Comparison of ENCODE assay signal across 34 cellular contexts in the genomic region with DNA sequence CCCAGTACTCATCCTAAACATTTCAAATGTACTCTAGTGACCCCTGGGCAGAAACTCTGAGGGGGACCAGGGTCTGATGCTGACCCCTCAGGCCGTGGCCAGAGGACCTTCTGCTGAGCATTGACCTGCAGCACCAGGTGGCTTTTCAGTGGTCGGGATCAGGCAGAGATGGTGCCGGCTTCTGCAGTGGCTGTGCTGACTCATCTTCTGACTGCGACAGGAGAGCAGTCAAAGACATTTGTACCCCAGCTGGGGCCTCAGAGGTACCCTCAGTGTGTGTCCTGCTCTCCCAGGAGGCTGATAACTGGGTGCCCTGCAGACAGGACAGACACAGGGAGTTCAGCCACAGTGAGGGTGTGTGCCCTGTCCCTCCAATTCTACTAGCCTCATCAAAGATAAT. TPM values are rescaled to one million over a fixed set of nuclear protein-coding genes. Genes with fewer than 3 reads are reported as not detected.
"Had no signal": no experiment of that assay in that cellular context is flagged by ENCODE, and none has a peak within 500 bp of the region (broad histone marks: within the 10 kb centered on the region; RNA-seq: fewer than 3 reads in every experiment).

No MANE protein-coding gene starts in this region.

- H3K36me3 ChIP-seq: adrenal gland, gastrocnemius medialis, heart left ventricle, WERI-Rb-1 had no signal

- H3K9me3 ChIP-seq: adrenal gland, body of pancreas, gastrocnemius medialis, heart left ventricle had no signal

- H3K27ac ChIP-seq: adrenal gland, body of pancreas, foreskin keratinocyte, gastrocnemius medialis, heart left ventricle, WERI-Rb-1 had no signal

- H3K4me3 ChIP-seq: adrenal gland, body of pancreas, gastrocnemius medialis, heart left ventricle had no signal

- DNase-seq: activated B cell treated with CpG ODN at 0.5 μM for 24 hours; activated CD4-positive, alpha-beta memory T cell treated with anti-CD3 and anti-CD28 coated beads for 36 hours; activated CD4-positive, alpha-beta T cell treated with anti-CD3 and anti-CD28 coated beads, Interleukin-2, amount 10 ng/mL, durations not matched to agents 24 days and 14 days; activated CD8-positive, alpha-beta memory T cell treated with anti-CD3 and anti-CD28 coated beads, Interleukin-2, amount 10 ng/mL, durations not matched to agents 7 days and 5 days; activated CD8-positive, alpha-beta memory T cell treated with anti-CD3 and anti-CD28 coated beads, Interleukin-2, amount 50 U/mL, for 4 hours; activated CD8-positive, alpha-beta T cell treated with anti-CD3 and anti-CD28 coated beads, Interleukin-2, amount 10 ng/mL, durations not matched to agents 7 days and 5 days; activated effector memory CD4-positive, alpha-beta T cell treated with anti-CD3 and anti-CD28 coated beads, Interleukin-2, amount 50 U/mL, for 16 hours; activated naive CD4-positive, alpha-beta T cell treated with anti-CD3 and anti-CD28 coated beads for 36 hours; activated naive CD8-positive, alpha-beta T cell treated with anti-CD3 and anti-CD28 coated beads for 36 hours; activated naive CD8-positive, alpha-beta T cell treated with anti-CD3 and anti-CD28 coated beads, Interleukin-2, amount 50 U/mL, for 24 hours; activated T-cell treated with anti-CD3 and anti-CD28 coated beads, Interleukin-2, amount 50 U/mL, for 1 hour; activated T-cell treated with anti-CD3 and anti-CD28 coated beads, Interleukin-2, amount 50 U/mL, for 48 hours; adrenal gland; amygdala; aorta; body of pancreas; caudate nucleus; cortex of kidney; dermis blood vessel endothelial cell; effector CD8-positive, alpha-beta T cell; foreskin keratinocyte; gastrocnemius medialis; glutamatergic neuron; heart left ventricle; T-helper 17 cell; T1000; WERI-Rb-1 had no signal

- ATAC-seq: activated CD4-positive, CD25-positive, alpha-beta regulatory T cell treated with anti-CD3 and anti-CD28 coated beads, Interleukin-2, amount 50 U/mL, for 24 hours; activated CD8-positive, alpha-beta memory T cell treated with anti-CD3 and anti-CD28 coated beads, Interleukin-2, amount 10 ng/mL, durations not matched to agents 7 days and 5 days; activated CD8-positive, alpha-beta T cell treated with anti-CD3 and anti-CD28 coated beads, Interleukin-2, amount 10 ng/mL, durations not matched to agents 7 days and 5 days; activated naive CD8-positive, alpha-beta T cell treated with anti-CD3 and anti-CD28 coated beads, Interleukin-2, amount 50 U/mL, for 24 hours; body of pancreas; esophagus mucosa; foreskin keratinocyte; gastrocnemius medialis; heart left ventricle; T-helper 17 cell had no signal

- H3K4me1 ChIP-seq: adrenal gland, body of pancreas, foreskin keratinocyte, gastrocnemius medialis had no signal

- H3K27me3 ChIP-seq: adrenal gland, body of pancreas, gastrocnemius medialis had no signal

RNA-seq across cellular contexts. Expression of a gene that starts 36.6 kb away (rescaled TPM):
- total RNA-seq: activated B cell treated with CpG ODN at 0.5 μM for 24 hours; activated CD4-positive, alpha-beta memory T cell treated with anti-CD3 and anti-CD28 coated beads for 36 hours; activated CD4-positive, alpha-beta T cell treated with anti-CD3 and anti-CD28 coated beads, Interleukin-2, amount 10 ng/mL, durations not matched to agents 24 days and 14 days; activated CD8-positive, alpha-beta memory T cell treated with anti-CD3 and anti-CD28 coated beads for 36 hours; activated CD8-positive, alpha-beta memory T cell treated with anti-CD3 and anti-CD28 coated beads, Interleukin-2, amount 10 ng/mL, durations not matched to agents 7 days and 5 days; activated CD8-positive, alpha-beta T cell treated with anti-CD3 and anti-CD28 coated beads, Interleukin-2, amount 10 ng/mL, durations not matched to agents 7 days and 5 days; activated naive CD4-positive, alpha-beta T cell treated with anti-CD3 and anti-CD28 coated beads for 36 hours; activated naive CD8-positive, alpha-beta T cell treated with anti-CD3 and anti-CD28 coated beads for 36 hours; activated T-helper 1 cell treated with anti-CD3 and anti-CD28 coated beads, Interleukin-12 subunit alpha, Interleukin-12 subunit beta, Interleukin-2, Interleukin-4 antibody, amounts not matched to agents 30 ng/mL and 10 ng/mL and 1 ng/mL, durations not matched to agents 14 hours and 24 hours and 36 hours; activated T-helper 2 cell treated with anti-CD3 and anti-CD28 coated beads, Interferon-gamma antibody, Interleukin-2, Interleukin-4, amounts not matched to agents 10 μg/mL and 5 μg/mL and 100 μg/mL, durations not matched to agents 14 hours and 24 hours and 36 hours; adrenal gland; aorta; body of pancreas; chondrocyte; dermis blood vessel endothelial cell; epithelial cell of proximal tubule; esophagus mucosa; foreskin keratinocyte; gastrocnemius medialis; heart left ventricle; T-helper 17 cell had no signal
- polyA plus RNA-seq: adrenal gland, aorta, foreskin keratinocyte, heart left ventricle had no signal

RNA-seq across cellular contexts. Expression of a gene that starts 45.8 kb away (rescaled TPM):
- total RNA-seq: activated B cell treated with CpG ODN at 0.5 μM for 24 hours; activated CD4-positive, alpha-beta memory T cell treated with anti-CD3 and anti-CD28 coated beads for 36 hours; activated CD4-positive, alpha-beta T cell treated with anti-CD3 and anti-CD28 coated beads, Interleukin-2, amount 10 ng/mL, durations not matched to agents 24 days and 14 days; activated CD8-positive, alpha-beta memory T cell treated with anti-CD3 and anti-CD28 coated beads for 36 hours; activated CD8-positive, alpha-beta memory T cell treated with anti-CD3 and anti-CD28 coated beads, Interleukin-2, amount 10 ng/mL, durations not matched to agents 7 days and 5 days; activated CD8-positive, alpha-beta T cell treated with anti-CD3 and anti-CD28 coated beads, Interleukin-2, amount 10 ng/mL, durations not matched to agents 7 days and 5 days; activated naive CD4-positive, alpha-beta T cell treated with anti-CD3 and anti-CD28 coated beads for 36 hours; activated naive CD8-positive, alpha-beta T cell treated with anti-CD3 and anti-CD28 coated beads for 36 hours; activated T-helper 1 cell treated with anti-CD3 and anti-CD28 coated beads, Interleukin-12 subunit alpha, Interleukin-12 subunit beta, Interleukin-2, Interleukin-4 antibody, amounts not matched to agents 30 ng/mL and 10 ng/mL and 1 ng/mL, durations not matched to agents 14 hours and 24 hours and 36 hours; activated T-helper 2 cell treated with anti-CD3 and anti-CD28 coated beads, Interferon-gamma antibody, Interleukin-2, Interleukin-4, amounts not matched to agents 10 μg/mL and 5 μg/mL and 100 μg/mL, durations not matched to agents 14 hours and 24 hours and 36 hours; adrenal gland; aorta; body of pancreas; chondrocyte; dermis blood vessel endothelial cell; epithelial cell of proximal tubule; esophagus mucosa; foreskin keratinocyte; gastrocnemius medialis; heart left ventricle; T-helper 17 cell had no signal
- polyA plus RNA-seq: adrenal gland, aorta, foreskin keratinocyte, heart left ventricle had no signal

RNA-seq across cellular contexts. Expression of a gene that starts 59.8 kb away (rescaled TPM):
- total RNA-seq: activated B cell treated with CpG ODN at 0.5 μM for 24 hours; activated CD4-positive, alpha-beta memory T cell treated with anti-CD3 and anti-CD28 coated beads for 36 hours; activated CD4-positive, alpha-beta T cell treated with anti-CD3 and anti-CD28 coated beads, Interleukin-2, amount 10 ng/mL, durations not matched to agents 24 days and 14 days; activated CD8-positive, alpha-beta memory T cell treated with anti-CD3 and anti-CD28 coated beads for 36 hours; activated CD8-positive, alpha-beta memory T cell treated with anti-CD3 and anti-CD28 coated beads, Interleukin-2, amount 10 ng/mL, durations not matched to agents 7 days and 5 days; activated CD8-positive, alpha-beta T cell treated with anti-CD3 and anti-CD28 coated beads, Interleukin-2, amount 10 ng/mL, durations not matched to agents 7 days and 5 days; activated naive CD4-positive, alpha-beta T cell treated with anti-CD3 and anti-CD28 coated beads for 36 hours; activated naive CD8-positive, alpha-beta T cell treated with anti-CD3 and anti-CD28 coated beads for 36 hours; activated T-helper 1 cell treated with anti-CD3 and anti-CD28 coated beads, Interleukin-12 subunit alpha, Interleukin-12 subunit beta, Interleukin-2, Interleukin-4 antibody, amounts not matched to agents 30 ng/mL and 10 ng/mL and 1 ng/mL, durations not matched to agents 14 hours and 24 hours and 36 hours; activated T-helper 2 cell treated with anti-CD3 and anti-CD28 coated beads, Interferon-gamma antibody, Interleukin-2, Interleukin-4, amounts not matched to agents 10 μg/mL and 5 μg/mL and 100 μg/mL, durations not matched to agents 14 hours and 24 hours and 36 hours; adrenal gland; aorta; body of pancreas; chondrocyte; dermis blood vessel endothelial cell; epithelial cell of proximal tubule; esophagus mucosa; foreskin keratinocyte; gastrocnemius medialis; heart left ventricle; T-helper 17 cell had no signal
- polyA plus RNA-seq: adrenal gland, aorta, foreskin keratinocyte, heart left ventricle had no signal
